ENCODE assay signal across 8 cellular contexts in genomic region chr12:101698782-101699347, GRCh38. TPM values are rescaled to one million over a fixed set of nuclear protein-coding genes. Genes with fewer than 3 reads are reported as not detected.
DNase-seq lines count a peak whose midpoint lies in the region; ATAC-seq, FAIRE-seq and TF ChIP-seq lines count a peak whose summit lies in the region.

No MANE protein-coding gene starts in this region.

- peak; percentile 13 for FAIRE-seq in G401.6 (lab: Jason Lieb, UNC)

- H3K9me3 ChIP-seq in upper lobe of right lung = no peaks in the 10 kb centered on the region

- ATAC-seq in upper lobe of right lung = no peak
- no peak for ATAC-seq in GM18511 (IDR thresholded peaks at IDR 0.05; ENCODE audit: unreplicated experiment)

- peak; percentile 47 for DNase-seq in NCI-H526 treated with DMSO at 0.1 percent for 48 hours (lab: John Stamatoyannopoulos, UW)
- DNase-seq in cerebellum (ENCODE audit: low spot score) = peak; percentile 45
- peak; percentile 58 for DNase-seq in medulla oblongata (ENCODE audit: extremely low spot score)
- no peak for DNase-seq in upper lobe of right lung
- DNase-seq in GM19240 (ENCODE audit: insufficient read length, low spot score) = no peak
- DNase-seq in NCI-H446 (lab: John Stamatoyannopoulos, UW) = no peak

- peak overlapping the region; percentile 92 for H3K27ac ChIP-seq in upper lobe of right lung

- H3K27me3 ChIP-seq in upper lobe of right lung = no peaks in the 10 kb centered on the region

- no peak for TF ChIP-seq CTCF in upper lobe of right lung (IDR thresholded peaks at IDR 0.05)

- peak overlapping the region; percentile 92 for H3K4me3 ChIP-seq in upper lobe of right lung

- intact Hi-C loops in upper lobe of right lung (cut with DNase I) = no loop called here

- H3K4me1 ChIP-seq in upper lobe of right lung = peaks cover 25% of the 10 kb centered on the region

- no peaks in the 10 kb centered on the region for H3K36me3 ChIP-seq in upper lobe of right lung

RNA-seq across cellular contexts. Expression of gene CHPT1, which starts 1.4 kb away (rescaled TPM):
- total RNA-seq in cerebellum (27.0 TPM), upper lobe of right lung (71.4 TPM)

RNA-seq across cellular contexts. Expression of gene SYCP3, which starts 40.4 kb away (rescaled TPM):
- 1.3 TPM for total RNA-seq in cerebellum
- total RNA-seq in upper lobe of right lung = 0.64 TPM

Comparison
In these comparisons a context has a peak if more than half of its experiments do, and no peak if none do; other contexts are left out.
1. DNase-seq: peak in NCI-H526 treated with DMSO at 0.1 percent for 48 hours (single experiment), cerebellum (single experiment) and medulla oblongata (single experiment); none in upper lobe of right lung (single experiment), GM19240 (single experiment) and NCI-H446 (0 of 2).